In the genomic region with DNA sequence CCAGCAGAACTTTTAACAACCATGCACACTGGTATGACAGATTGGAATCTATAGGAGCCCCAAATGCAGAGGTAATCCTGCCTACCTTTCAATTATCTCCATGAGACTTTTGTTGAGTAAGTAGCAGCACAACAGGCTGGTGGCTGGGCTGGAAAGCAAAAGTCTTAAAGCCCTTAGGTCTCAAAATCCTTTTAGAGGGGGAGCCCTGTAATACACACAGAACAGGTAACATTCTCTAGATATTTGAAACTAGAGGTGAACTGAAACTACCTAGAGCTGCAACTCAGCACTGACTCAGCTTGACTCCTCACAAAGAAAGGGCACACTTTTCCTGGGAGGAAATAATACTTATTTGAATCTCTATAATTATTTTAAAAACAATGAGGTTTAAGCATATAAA, we compare ENCODE assay signal across 20 cellular contexts.
A peak's percentile ranks its signal among the peaks of the same experiment; 100 is the strongest.
DNase-seq lines count a peak whose midpoint lies in the region; ATAC-seq and TF ChIP-seq lines count a peak whose summit lies in the region.
"Had no signal": no experiment of that assay in that cellular context is flagged by ENCODE, and none has a peak within 500 bp of the region (broad histone marks: within the 10 kb centered on the region; RNA-seq: fewer than 3 reads in every experiment).

No MANE protein-coding gene starts in this region.

- H3K27ac Mint-ChIP-seq in WTC11, result no peak overlapping the region
- H3K27ac Mint-ChIP-seq: CD4-positive, alpha-beta memory T cell had no signal

- peaks cover 20% of the 10 kb centered on the region for H3K9me3 Mint-ChIP-seq in WTC11

- H3K4me2 ChIP-seq in MM.1S (ENCODE audit: low read depth, low read length), result peak overlapping the region; percentile 43; the same call in 1 of the 2 replicates
- H3K4me2 ChIP-seq: BLaER1 had no signal

- H3K27me3 ChIP-seq in MM.1S (replicated peaks; ENCODE audit: insufficient read depth, low read length) (no peaks in the 10 kb centered on the region), esophagus squamous epithelium (no peaks in the 10 kb centered on the region)
- H3K27me3 ChIP-seq: BLaER1 had no signal

- H3K4me1 ChIP-seq in MM.1S (ENCODE audit: low read length) (peaks cover 27% of the 10 kb centered on the region), esophagus squamous epithelium (peaks cover 0 to 41% (median 2%) of the 10 kb centered on the region in 3 donors)

- H3K9me2 ChIP-seq in MM.1S (replicated peaks; ENCODE audit: insufficient read depth, low read length), result no peaks in the 10 kb centered on the region

- H3F3A ChIP-seq in MM.1S (ENCODE audit: insufficient read depth, low read length), result peaks cover 14% of the 10 kb centered on the region

- POLR2A ChIA-PET in WTC11 (lab: Charles Lee), result interaction anchor here (1.6 kb wide), 1 partner anchor 86 kb away, joined by 3 read pairs; a partner anchor contains a TSS

- no peaks in the 10 kb centered on the region for H3K36me3 ChIP-seq in MM.1S (replicated peaks; ENCODE audit: insufficient read depth, low read length)
- no peaks in the 10 kb centered on the region for H3K36me3 ChIP-seq in esophagus squamous epithelium
- H3K36me3 ChIP-seq: BLaER1 had no signal

- H4K20me1 ChIP-seq in MM.1S (ENCODE audit: insufficient read depth, low read length), result no peaks in the 10 kb centered on the region
- H4K20me1 ChIP-seq: BLaER1 had no signal

- no peaks in the 10 kb centered on the region for H3K4me1 Mint-ChIP-seq in WTC11

- intact Hi-C loops in esophagus squamous epithelium (cut with DNase I), result no loop called here

- H3K36me3 Mint-ChIP-seq in WTC11, result peaks cover 15% of the 10 kb centered on the region
- H3K36me3 Mint-ChIP-seq: CD4-positive, alpha-beta memory T cell had no signal

- H3K4me3 ChIP-seq in MM.1S (ENCODE audit: low read length) (no peak overlapping the region), esophagus squamous epithelium (no peak overlapping the region)
- H3K4me3 ChIP-seq: BLaER1 had no signal

- H2AFZ ChIP-seq in MM.1S (ENCODE audit: low read length), result no peak overlapping the region

- H3K9ac ChIP-seq in MM.1S (ENCODE audit: low read length), result no peak overlapping the region
- H3K9ac ChIP-seq: BLaER1 had no signal

- DNase-seq in MM.1S (peak; percentile 75), WTC11 (ENCODE audit: low spot score) (no peak), esophagus squamous epithelium (lab: John Stamatoyannopoulos, UW) (no peak), renal cortical epithelial cell (ENCODE audit: low read depth) (peak; percentile 18), NCI-H510A treated with DMSO at 0.1 percent for 48 hours (lab: John Stamatoyannopoulos, UW) (no peak), T-helper 1 cell (no peak), OCI-M1 (lab: John Stamatoyannopoulos, UW) (no peak)
- DNase-seq: Calu3; CD4-positive, alpha-beta memory T cell; DMS153; NCI-H1048; NCI-H1417 treated with DMSO at 0.1 percent for 48 hours; NCI-H187 treated with DMSO at 0.1 percent for 48 hours; NCI-H2107; NCI-H82; SHP77; SW 1271 had no signal

- TF ChIP-seq POLR2A in esophagus squamous epithelium (IDR thresholded peaks at IDR 0.05), result no peak

- CTCF ChIA-PET in WTC11 (lab: Charles Lee), result no interaction called here

- H3K9me3 ChIP-seq in MM.1S (replicated peaks; ENCODE audit: insufficient read depth, low read length), result no peaks in the 10 kb centered on the region
- peaks cover 0 to 9% (median 8%) of the 10 kb centered on the region in 3 donors for H3K9me3 ChIP-seq in esophagus squamous epithelium

- TF ChIP-seq CTCF in MM.1S (IDR thresholded peaks at IDR 0.05; ENCODE audit: low read length) (no peak), WTC11 (IDR thresholded peaks at IDR 0.05) (no peak), esophagus squamous epithelium (IDR thresholded peaks at IDR 0.05) (no peak)

- H3K4me3 Mint-ChIP-seq in WTC11, result no peak overlapping the region
- H3K4me3 Mint-ChIP-seq: CD4-positive, alpha-beta memory T cell; IgD-negative memory B cell had no signal

- peaks cover 4% of the 10 kb centered on the region for H3K27me3 Mint-ChIP-seq in WTC11 (ENCODE audit: low read depth)
- H3K27me3 Mint-ChIP-seq: IgD-negative memory B cell had no signal

- no peaks in the 10 kb centered on the region for H3K79me2 ChIP-seq in MM.1S (ENCODE audit: low read length)

- H3K27ac ChIP-seq in MM.1S (ENCODE audit: low read length) (peak overlapping the region; percentile 28; the same call in 1 of the 2 replicates), esophagus squamous epithelium (peak overlapping the region in 3 of 4 donors; percentile 48 to 78 (median 64))
- H3K27ac ChIP-seq: BLaER1 had no signal

- ATAC-seq in WTC11, result peak; percentile 56
- no peak for ATAC-seq in GM18861 (IDR thresholded peaks at IDR 0.05; ENCODE audit: unreplicated experiment)

TF ChIP-seq in WTC11, 78 proteins besides CTCF, POLR2A, EP300 and RAD21:
- TF ChIP-seq, protein P1, sequence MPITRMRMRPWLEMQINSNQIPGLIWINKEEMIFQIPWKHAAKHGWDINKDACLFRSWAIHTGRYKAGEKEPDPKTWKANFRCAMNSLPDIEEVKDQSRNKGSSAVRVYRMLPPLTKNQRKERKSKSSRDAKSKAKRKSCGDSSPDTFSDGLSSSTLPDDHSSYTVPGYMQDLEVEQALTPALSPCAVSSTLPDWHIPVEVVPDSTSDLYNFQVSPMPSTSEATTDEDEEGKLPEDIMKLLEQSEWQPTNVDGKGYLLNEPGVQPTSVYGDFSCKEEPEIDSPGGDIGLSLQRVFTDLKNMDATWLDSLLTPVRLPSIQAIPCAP (CRISPR knock-in tag; IDR thresholded peaks at IDR 0.05), result no peak

Comparison
In these comparisons a context has a peak if more than half of its experiments do, and no peak if none do; other contexts are left out.
1. DNase-seq: peak in MM.1S (single experiment) and renal cortical epithelial cell (single experiment); none in WTC11 (single experiment), esophagus squamous epithelium (single experiment), NCI-H510A treated with DMSO at 0.1 percent for 48 hours (single experiment), T-helper 1 cell (0 of 5) and OCI-M1 (single experiment).